In genomic region chr14:98408024-98408555, GRCh38 we compare ENCODE assay signal across 22 cellular contexts.
A peak's percentile ranks its signal among the peaks of the same experiment; 100 is the strongest.
DNase-seq lines count a peak whose midpoint lies in the region; ATAC-seq and TF ChIP-seq lines count a peak whose summit lies in the region.
"Had no signal": no experiment of that assay in that cellular context is flagged by ENCODE, and none has a peak within 500 bp of the region (broad histone marks: within the 10 kb centered on the region; RNA-seq: fewer than 3 reads in every experiment).

No MANE protein-coding gene starts in this region.

- H3K27ac ChIP-seq in KOPT-K1 (ENCODE audit: low read depth, low read length, poor library complexity, severe bottlenecking) (peak overlapping the region; percentile 61), H9 (ENCODE audit: insufficient read length, low read depth, low read length) (no peak overlapping the region)
- H3K27ac ChIP-seq: BLaER1 treated with 17β-estradiol and CSF1 and Interleukin-3, amounts not matched to agents 10 nM and 100 nM had no signal

- H2BK120ac ChIP-seq in H9 (ENCODE audit: low read depth, low read length, poor library complexity, severe bottlenecking), result no peak overlapping the region

- H3K18ac ChIP-seq in H9 (ENCODE audit: insufficient read length, low read depth, low read length), result no peak overlapping the region

- H4K20me1 ChIP-seq in H9 (ENCODE audit: control insufficient read depth, insufficient read depth, insufficient read length), result no peaks in the 10 kb centered on the region
- H4K20me1 ChIP-seq: BLaER1 treated with 17β-estradiol and CSF1 and Interleukin-3, amounts not matched to agents 10 nM and 100 nM had no signal

- no peak overlapping the region for H3K4me2 ChIP-seq in H9 (ENCODE audit: insufficient read depth, insufficient read length, low read length)
- H3K4me2 ChIP-seq: BLaER1 treated with 17β-estradiol and CSF1 and Interleukin-3, amounts not matched to agents 10 nM and 100 nM; SK-N-SH had no signal

- H3K27me3 ChIP-seq in H9 (ENCODE audit: insufficient read depth, low read length), result no peaks in the 10 kb centered on the region
- H3K27me3 ChIP-seq: BLaER1 treated with 17β-estradiol and CSF1 and Interleukin-3, amounts not matched to agents 10 nM and 100 nM had no signal

- H3K79me2 ChIP-seq in H9 (ENCODE audit: insufficient read depth, low read length), result no peaks in the 10 kb centered on the region

- no peak overlapping the region for H3K27ac Mint-ChIP-seq in H9
- H3K27ac Mint-ChIP-seq: CD4-positive, alpha-beta T cell had no signal

- no peak overlapping the region for H3T11ph ChIP-seq in H9 (ENCODE audit: low read length)

- no peaks in the 10 kb centered on the region for H3K23me2 ChIP-seq in H9 (ENCODE audit: insufficient read length, low read depth, low read length, poor library complexity, severe bottlenecking)

- DNase-seq in Ammon's horn (ENCODE audit: low spot score) (peak; percentile 9), head of caudate nucleus (peak in 32 of 42 donors; percentile 5 to 77 (median 27)), pons (ENCODE audit: low spot score) (peak; percentile 53), mesenteric fat pad (ENCODE audit: low spot score) (no peak), H9 (no peak)
- DNase-seq: CD4-positive, alpha-beta T cell; GOT3; MV-4-11; NCI-H1105 treated with DMSO at 0.1 percent for 48 hours; NCI-H146; NCI-H1930; NCI-H446 treated with DMSO at 0.1 percent for 48 hours; NCI-H526; NCI-H82; NK-92 treated with Interleukin-12 subunit alpha and Interleukin-12 subunit beta, amount 100 ng/mL, for 24 hours; PC-3; SK-N-SH had no signal

- H3K9me3 ChIP-seq in KOPT-K1 (ENCODE audit: insufficient read depth, low read length, poor library complexity, severe bottlenecking) (no peaks in the 10 kb centered on the region), H9 (ENCODE audit: control insufficient read depth, low read depth, low read length) (no peaks in the 10 kb centered on the region)
- H3K9me3 ChIP-seq: BLaER1 treated with 17β-estradiol and CSF1 and Interleukin-3, amounts not matched to agents 10 nM and 100 nM; SK-N-SH had no signal

- no peak for ATAC-seq in GM21825 (IDR thresholded peaks at IDR 0.05; ENCODE audit: unreplicated experiment)
- ATAC-seq: HCT116, K562, PC-3 had no signal

- H4K8ac ChIP-seq in H9 (replicated peaks; ENCODE audit: insufficient read length, low read depth, low read length), result no peak overlapping the region

- H2BK5ac ChIP-seq in H9 (ENCODE audit: insufficient read length, low read length), result no peak overlapping the region

- no peak overlapping the region for H2BK15ac ChIP-seq in H9 (ENCODE audit: low read depth, low read length)

- H3K4ac ChIP-seq in H9 (ENCODE audit: low read depth, low read length), result no peak overlapping the region

- H4K5ac ChIP-seq in H9 (ENCODE audit: insufficient read length, low read depth, low read length), result no peak overlapping the region

- H3K9ac ChIP-seq in H9 (ENCODE audit: extremely low read depth, insufficient read length, low read length), result no peak overlapping the region
- H3K9ac ChIP-seq: BLaER1 treated with 17β-estradiol and CSF1 and Interleukin-3, amounts not matched to agents 10 nM and 100 nM; SK-N-SH had no signal

- no peak overlapping the region for H4K91ac ChIP-seq in H9 (ENCODE audit: insufficient read length, low read depth, low read length)

- no peak overlapping the region for H3K56ac ChIP-seq in H9 (ENCODE audit: insufficient read length, low read depth, low read length)

- H3K36me3 Mint-ChIP-seq in H9 (ENCODE audit: insufficient read depth in 1 of 3, low read depth in 3 of 3), result no peaks in the 10 kb centered on the region

- no peaks in the 10 kb centered on the region for H3K79me1 ChIP-seq in H9 (ENCODE audit: insufficient read depth, low read depth, low read length, poor library complexity, severe bottlenecking)

- no peak overlapping the region for H2BK20ac ChIP-seq in H9 (ENCODE audit: low read depth, low read length, poor library complexity, severe bottlenecking)

- no peaks in the 10 kb centered on the region for H3K4me1 ChIP-seq in H9 (ENCODE audit: insufficient read depth, low read length)

- peaks cover 0 to 3% of the 10 kb centered on the region in 2 experiments; a peak in 2 of 4 replicates for H3K4me1 Mint-ChIP-seq in H9

- H2BK12ac ChIP-seq in H9 (ENCODE audit: insufficient read length, low read depth, low read length), result no peak overlapping the region

- peaks cover 2% of the 10 kb centered on the region; the same call in 1 of the 2 replicates for H3K27me3 Mint-ChIP-seq in H9 (ENCODE audit: low read depth)
- H3K27me3 Mint-ChIP-seq: CD4-positive, alpha-beta T cell had no signal

- no peak for TF ChIP-seq CTCF in H9 (conservative IDR thresholded peaks at IDR 0.05)

- H3K14ac ChIP-seq in H9 (ENCODE audit: insufficient read depth, low read length), result no peak overlapping the region

- no peak overlapping the region for H3K23ac ChIP-seq in H9 (ENCODE audit: insufficient read length, low read depth, low read length)

- H2AK5ac ChIP-seq in H9 (ENCODE audit: insufficient read length, low read length), result no peak overlapping the region

- no peak overlapping the region for H2AFZ ChIP-seq in H9 (ENCODE audit: low read length)

- H3K36me3 ChIP-seq in KOPT-K1 (ENCODE audit: insufficient read depth, low read length), result no peaks in the 10 kb centered on the region
- H3K36me3 ChIP-seq: BLaER1 treated with 17β-estradiol and CSF1 and Interleukin-3, amounts not matched to agents 10 nM and 100 nM had no signal

- intact Hi-C loops in head of caudate nucleus (cut with DNase I), result no loop called here

- H3K9me3 Mint-ChIP-seq in H9, result no peaks in the 10 kb centered on the region
- H3K9me3 Mint-ChIP-seq: CD4-positive, alpha-beta T cell had no signal

- no peak overlapping the region for H3K4me3 Mint-ChIP-seq in H9
- H3K4me3 Mint-ChIP-seq: CD4-positive, alpha-beta T cell had no signal

- no CpG with 5 or more reads among the region's 6 CpGs for WGBS in H9 (ENCODE audit: extremely low coverage, insufficient read length, low lambda C conversion rate)

Comparison
In these comparisons a context has a peak if more than half of its experiments do, and no peak if none do; other contexts are left out.
1. DNase-seq: peak in Ammon's horn (single experiment), head of caudate nucleus (32 of 42) and pons (single experiment); none in mesenteric fat pad (single experiment) and H9 (single experiment).